ENCODE assay signal across 8 cellular contexts in genomic region chr5:172282277-172283019, GRCh38. TPM values are rescaled to one million over a fixed set of nuclear protein-coding genes. Genes with fewer than 3 reads are reported as not detected.
A peak's percentile ranks its signal among the peaks of the same experiment; 100 is the strongest.
DNase-seq lines count a peak whose midpoint lies in the region; ATAC-seq and TF ChIP-seq lines count a peak whose summit lies in the region.

No MANE protein-coding gene starts in this region.

- no peak overlapping the region for H3K18ac ChIP-seq in trophoblast cell (ENCODE audit: low read length)

- H3K27me3 ChIP-seq in PC-9 (ENCODE audit: insufficient read depth, low read depth) (no peaks in the 10 kb centered on the region), trophoblast cell (ENCODE audit: insufficient read depth, low read length) (no peaks in the 10 kb centered on the region)

- H4K91ac ChIP-seq in trophoblast cell (ENCODE audit: low read depth, low read length): peak overlapping the region; percentile 89

- no peaks in the 10 kb centered on the region; the same call in 1 of the 2 replicates for H4K20me1 ChIP-seq in PC-9 (ENCODE audit: insufficient read depth)

- H3K79me2 ChIP-seq in PC-9 (ENCODE audit: low read depth) (peaks cover 59% of the 10 kb centered on the region), trophoblast cell (ENCODE audit: control insufficient read depth, insufficient read depth, low read length, poor library complexity) (peaks cover 28% of the 10 kb centered on the region)

- WGBS in trophoblast cell (ENCODE audit: extremely low coverage, insufficient coverage, insufficient read length): no CpG with 5 or more reads among the region's 13 CpGs

- peak overlapping the region; percentile 98 for H3K4me3 ChIP-seq in PC-9
- peak overlapping the region; percentile 97 for H3K4me3 ChIP-seq in trophoblast cell (ENCODE audit: low read depth, low read length)

- no peak overlapping the region for H3K23ac ChIP-seq in trophoblast cell (ENCODE audit: low read length)

- TF ChIP-seq CTCF in PC-9 (conservative IDR thresholded peaks at IDR 0.05): no peak; the same call in 1 of the 2 replicates

- peak overlapping the region; percentile 97 for H3K9ac ChIP-seq in trophoblast cell (ENCODE audit: low read length)

- ATAC-seq in GM19452 (IDR thresholded peaks at IDR 0.05; ENCODE audit: unreplicated experiment) (no peak), GM21381 (IDR thresholded peaks at IDR 0.05; ENCODE audit: unreplicated experiment) (no peak), GM18858 (IDR thresholded peaks at IDR 0.05; ENCODE audit: unreplicated experiment) (no peak)

- H3K27ac ChIP-seq in PC-9 (peak overlapping the region; percentile 46), epithelial cell of prostate (peak overlapping the region; percentile 80), trophoblast cell (ENCODE audit: low read depth, low read length) (peak overlapping the region; percentile 95)

- peak overlapping the region; percentile 91 for H3K4me2 ChIP-seq in PC-9
- H3K4me2 ChIP-seq in trophoblast cell (ENCODE audit: low read length): peak overlapping the region; percentile 83

- peaks cover 38% of the 10 kb centered on the region for H3F3A ChIP-seq in PC-9 (ENCODE audit: insufficient read depth, low read depth)

- peak; percentile 46 for DNase-seq in G401 (ENCODE audit: low spot score)
- peak in 1 of 2 experiments; percentile 85 for DNase-seq in PC-9
- no peak for DNase-seq in epithelial cell of prostate (ENCODE audit: low read depth, low spot score)
- DNase-seq in trophoblast cell: peak in 1 of 2 donors; percentile 21
- DNase-seq in amniotic stem cell (lab: John Stamatoyannopoulos, UW): no peak

- POLR2A ChIA-PET in PC-9 (lab: Charles Lee; ENCODE audit: unreplicated experiment): interaction anchor here (0.6 to 1.4 kb wide), 10 partner anchors 21 to 1527 kb away, joined by 3 to 8 read pairs (median 4); partner anchors contain the start of gene STK10

- H3K79me1 ChIP-seq in trophoblast cell (ENCODE audit: low read length): peaks cover 17% of the 10 kb centered on the region

- peak overlapping the region; percentile 95 for H2BK5ac ChIP-seq in trophoblast cell (ENCODE audit: low read depth, low read length, poor library complexity)

- H2BK12ac ChIP-seq in trophoblast cell (ENCODE audit: low read length): no peak overlapping the region

- TSS peak; percentile 45 for BruUV-seq in PC-9 (replicated peaks; lab: Mats Ljungman, UMichigan)

- in situ Hi-C loops in G401 (cut with HindIII; ENCODE audit: low sequenced_read_pairs): no loop called here

- peak overlapping the region; percentile 91 for H2AK5ac ChIP-seq in trophoblast cell (ENCODE audit: low read length)

- peak overlapping the region; percentile 89 for H3K14ac ChIP-seq in trophoblast cell (ENCODE audit: low read length)

- H3K4ac ChIP-seq in trophoblast cell (ENCODE audit: low read depth, low read length): peak overlapping the region; percentile 90

- CTCF ChIA-PET in PC-9 (lab: Charles Lee): interaction anchor here (0.6 to 1.3 kb wide), 6 partner anchors 11 to 577 kb away, joined by 3 to 4 read pairs (median 4); partner anchors contain the start of gene STK10

- H4K8ac ChIP-seq in trophoblast cell (ENCODE audit: low read depth, low read length): peak overlapping the region; percentile 87

- H2BK120ac ChIP-seq in trophoblast cell (ENCODE audit: insufficient read depth, low read length, poor library complexity): peak overlapping the region; percentile 70

- H2AFZ ChIP-seq in PC-9 (peak overlapping the region; percentile 89), trophoblast cell (ENCODE audit: insufficient read depth, low read length, poor library complexity) (no peak overlapping the region)

- H3K9me2 ChIP-seq in PC-9 (ENCODE audit: insufficient read depth): no peaks in the 10 kb centered on the region

- H3K36me3 ChIP-seq in PC-9 (ENCODE audit: low read depth) (no peaks in the 10 kb centered on the region), trophoblast cell (ENCODE audit: control insufficient read depth in 1 of 2, insufficient read depth in 2 of 2, low read length in 2 of 2) (peaks cover under 1 to 2% of the 10 kb centered on the region in 2 experiments)

- H3K9me3 ChIP-seq in PC-9 (ENCODE audit: insufficient read depth, low read depth) (no peaks in the 10 kb centered on the region), trophoblast cell (ENCODE audit: insufficient read depth, low read depth, low read length) (no peaks in the 10 kb centered on the region)

- intact Hi-C loops in PC-9 (cut with micrococcal nuclease; ENCODE audit: unreplicated experiment): loop anchor here (1.0 to 10.0 kb wide), 6 partner anchors 21 to 868 kb away; partner anchors contain the start of genes FBXW11, FGF18 and STK10

- no peak overlapping the region for H4K12ac ChIP-seq in trophoblast cell (ENCODE audit: low read depth, low read length)

- H3K4me1 ChIP-seq in PC-9 (replicated peaks; ENCODE audit: insufficient read depth): peaks cover 33% of the 10 kb centered on the region
- peaks cover 4% of the 10 kb centered on the region in 2 experiments for H3K4me1 ChIP-seq in trophoblast cell (ENCODE audit: control insufficient read depth in 1 of 2, insufficient read depth in 2 of 2, low read length in 2 of 2)

RNA-seq across cellular contexts. Expression of gene UBTD2, which starts 1.1 kb away (rescaled TPM):
- total RNA-seq in G401 (2014; rRNA removed; shearing (Covaris generic)): 36.1 and 40.0 TPM in 2 replicates
- total RNA-seq in PC-9 (2021): 16.4 and 21.7 TPM in 2 replicates
- 30.4 and 31.5 TPM in 2 replicates for polyA plus RNA-seq in trophoblast cell (2013)
